22 cellular contexts compared by ENCODE assay signal in the genomic region with DNA sequence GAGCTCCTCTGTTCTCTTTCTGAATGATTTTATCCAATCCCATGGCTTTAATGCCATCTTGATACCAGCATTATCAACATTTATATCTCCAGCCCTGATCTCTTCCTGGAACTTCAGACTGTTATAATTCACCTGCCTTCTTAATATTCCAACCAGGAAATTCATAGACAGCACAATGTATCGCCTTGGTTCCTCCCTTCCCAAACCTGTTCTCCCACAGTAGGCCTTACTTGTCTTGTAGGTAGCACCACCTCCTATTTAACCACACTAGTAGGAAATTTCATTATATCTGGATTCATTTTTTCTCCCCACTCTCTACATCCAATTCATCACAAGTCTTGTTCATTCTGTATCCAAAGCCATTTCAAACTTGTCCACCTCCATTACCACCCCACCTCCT. TPM values are rescaled to one million over a fixed set of nuclear protein-coding genes. Genes with fewer than 3 reads are reported as not detected.
DNase-seq lines count a peak whose midpoint lies in the region; ATAC-seq and TF ChIP-seq lines count a peak whose summit lies in the region.
"Had no signal": no experiment of that assay in that cellular context is flagged by ENCODE, and none has a peak within 500 bp of the region (broad histone marks: within the 10 kb centered on the region; RNA-seq: fewer than 3 reads in every experiment).

No MANE protein-coding gene starts in this region.

- no CpG with 5 or more reads among the region's 1 CpG for WGBS in neuronal stem cell (ENCODE audit: extremely low coverage in 2 of 2, insufficient read length in 2 of 2, insufficient replicate concordance in 1 of 2), 2 donors

- H3K36me3 ChIP-seq in CD4-positive, CD25-positive, alpha-beta regulatory T cell (ENCODE audit: control insufficient read depth, insufficient read depth, low read length): no peaks in the 10 kb centered on the region
- H3K36me3 ChIP-seq in neutrophil (no peaks in the 10 kb centered on the region), neuronal stem cell (replicated peaks in 1 of 2; ENCODE audit: control insufficient read depth in 2 of 2, insufficient read depth in 2 of 2, low read length in 2 of 2) (no peaks in the 10 kb centered on the region)
- H3K36me3 ChIP-seq: gastroesophageal sphincter, HAP-1, transverse colon had no signal

- peaks cover 14 to 48% (median 29%) of the 10 kb centered on the region in 4 donors for H3K4me1 Mint-ChIP-seq in CD4-positive, CD25-positive, alpha-beta regulatory T cell
- H3K4me1 Mint-ChIP-seq in IgD-negative memory B cell (peaks cover 43 to 46% (median 46%) of the 10 kb centered on the region in 3 donors), endothelial cell (ENCODE audit: unreplicated experiment) (peaks cover 35% of the 10 kb centered on the region)
- H3K4me1 Mint-ChIP-seq in activated naive CD8-positive, alpha-beta T cell treated with anti-CD3 and anti-CD28 coated beads, Interleukin-2, amount 50 U/mL, for 24 hours: peaks cover 45% of the 10 kb centered on the region

- H3K27ac ChIP-seq in CD4-positive, CD25-positive, alpha-beta regulatory T cell (ENCODE audit: insufficient read depth, low read length, poor library complexity, severe bottlenecking): no peak overlapping the region
- H3K27ac ChIP-seq in neutrophil (peak overlapping the region; percentile 93), neuronal stem cell (replicated peaks; ENCODE audit: low read length) (no peak overlapping the region)
- H3K27ac ChIP-seq: RWPE1 had no signal

- no peak overlapping the region for H3K4ac ChIP-seq in neuronal stem cell (ENCODE audit: low read length)

- no peak overlapping the region for H2BK120ac ChIP-seq in neuronal stem cell (ENCODE audit: low read depth, low read length)

- H3K9me3 ChIP-seq in CD4-positive, CD25-positive, alpha-beta regulatory T cell (ENCODE audit: control insufficient read depth in 2 of 2, low read length in 2 of 2): peaks cover 0 to 2% of the 10 kb centered on the region in 2 experiments
- H3K9me3 ChIP-seq in neutrophil (no peaks in the 10 kb centered on the region), neuronal stem cell (replicated peaks in 1 of 2; ENCODE audit: control insufficient read depth in 2 of 2, insufficient read depth in 1 of 2, low read depth in 1 of 2, low read length in 2 of 2) (no peaks in the 10 kb centered on the region)
- H3K9me3 ChIP-seq: body of pancreas, transverse colon had no signal

- H3K9ac ChIP-seq in neuronal stem cell (ENCODE audit: low read depth, low read length, poor library complexity): no peak overlapping the region

- no peak overlapping the region for H3K14ac ChIP-seq in neuronal stem cell (ENCODE audit: low read length)

- H2AK5ac ChIP-seq in neuronal stem cell (ENCODE audit: low read depth, low read length): no peak overlapping the region

- no peak overlapping the region for H2BK12ac ChIP-seq in neuronal stem cell (ENCODE audit: low read length)

- H3K4me2 ChIP-seq in neuronal stem cell (ENCODE audit: insufficient read depth, low read length, poor library complexity, severe bottlenecking): no peak overlapping the region

- peak overlapping the region in 1 of 4 donors; percentile 10 for H3K4me3 Mint-ChIP-seq in CD4-positive, CD25-positive, alpha-beta regulatory T cell
- H3K4me3 Mint-ChIP-seq in IgD-negative memory B cell (peak overlapping the region in 1 of 4 donors; percentile 81), endothelial cell (ENCODE audit: unreplicated experiment) (peak overlapping the region; percentile 35)
- no peak overlapping the region for H3K4me3 Mint-ChIP-seq in activated naive CD8-positive, alpha-beta T cell treated with anti-CD3 and anti-CD28 coated beads, Interleukin-2, amount 50 U/mL, for 24 hours
- H3K4me3 Mint-ChIP-seq: T-helper 1 cell treated with Interleukin-12 subunit alpha and Interleukin-12 subunit beta and Interleukin-4 antibody, amounts not matched to agents 30 μg/mL and 1 μg/mL, for 36 hours had no signal

- peaks cover 0 to 3% (median 0%) of the 10 kb centered on the region in 7 donors for H3K9me3 Mint-ChIP-seq in CD4-positive, CD25-positive, alpha-beta regulatory T cell
- H3K9me3 Mint-ChIP-seq in IgD-negative memory B cell: peaks cover 0 to 4% (median 3%) of the 10 kb centered on the region in 3 donors
- H3K9me3 Mint-ChIP-seq in endothelial cell (ENCODE audit: unreplicated experiment): no peaks in the 10 kb centered on the region
- no peaks in the 10 kb centered on the region for H3K9me3 Mint-ChIP-seq in activated naive CD8-positive, alpha-beta T cell treated with anti-CD3 and anti-CD28 coated beads, Interleukin-2, amount 50 U/mL, for 24 hours
- H3K9me3 Mint-ChIP-seq: T-helper 1 cell treated with Interleukin-12 subunit alpha and Interleukin-12 subunit beta and Interleukin-4 antibody, amounts not matched to agents 30 μg/mL and 1 μg/mL, for 36 hours had no signal

- H2BK15ac ChIP-seq in neuronal stem cell (ENCODE audit: low read length): no peak overlapping the region

- peaks cover 29% of the 10 kb centered on the region for H3K4me1 ChIP-seq in CD4-positive, CD25-positive, alpha-beta regulatory T cell (ENCODE audit: control insufficient read depth, insufficient read depth, low read length, poor library complexity, severe bottlenecking)
- H3K4me1 ChIP-seq in neutrophil (ENCODE audit: control insufficient read depth in 1 of 2, insufficient read depth in 1 of 2, low read depth in 1 of 2, low read length in 1 of 2) (peaks cover 71 to 73% of the 10 kb centered on the region in 2 experiments), neuronal stem cell (ENCODE audit: control insufficient read depth in 2 of 2, insufficient read depth in 1 of 2, low read depth in 1 of 2, low read length in 2 of 2) (no peaks in the 10 kb centered on the region)
- H3K4me1 ChIP-seq: body of pancreas, HAP-1 had no signal

- no peak overlapping the region for H2BK5ac ChIP-seq in neuronal stem cell (ENCODE audit: low read length)

- no peak overlapping the region for H4K8ac ChIP-seq in neuronal stem cell (ENCODE audit: low read depth, low read length)

- no peaks in the 10 kb centered on the region for H3K27me3 ChIP-seq in CD4-positive, CD25-positive, alpha-beta regulatory T cell (ENCODE audit: control insufficient read depth, insufficient read depth, low read length)
- no peaks in the 10 kb centered on the region for H3K27me3 ChIP-seq in neutrophil
- H3K27me3 ChIP-seq in neuronal stem cell (ENCODE audit: control insufficient read depth in 3 of 3, insufficient read depth in 3 of 3, low read depth in 1 of 3, low read length in 3 of 3): no peaks in the 10 kb centered on the region
- H3K27me3 ChIP-seq: body of pancreas, gastroesophageal sphincter, transverse colon had no signal

- no peak overlapping the region for H2AFZ ChIP-seq in neuronal stem cell (ENCODE audit: low read length)

- H3K27me3 Mint-ChIP-seq in CD4-positive, CD25-positive, alpha-beta regulatory T cell: no peaks in the 10 kb centered on the region
- no peaks in the 10 kb centered on the region for H3K27me3 Mint-ChIP-seq in IgD-negative memory B cell
- H3K27me3 Mint-ChIP-seq in endothelial cell (ENCODE audit: unreplicated experiment): peaks cover 4% of the 10 kb centered on the region
- H3K27me3 Mint-ChIP-seq in activated naive CD8-positive, alpha-beta T cell treated with anti-CD3 and anti-CD28 coated beads, Interleukin-2, amount 50 U/mL, for 24 hours: no peaks in the 10 kb centered on the region
- H3K27me3 Mint-ChIP-seq: progenitor cell of endocrine pancreas had no signal

- H4K91ac ChIP-seq in neuronal stem cell (ENCODE audit: low read depth, low read length, poor library complexity): no peak overlapping the region

- TF ChIP-seq CTCF in endothelial cell (IDR thresholded peaks at IDR 0.05; ENCODE audit: unreplicated experiment): no peak
- no peak for TF ChIP-seq CTCF in neutrophil (IDR thresholded peaks at IDR 0.05)

- H3K36me3 Mint-ChIP-seq in CD4-positive, CD25-positive, alpha-beta regulatory T cell: peaks cover 4% of the 10 kb centered on the region
- H3K36me3 Mint-ChIP-seq in IgD-negative memory B cell (peaks cover 5% of the 10 kb centered on the region), endothelial cell (ENCODE audit: low read depth, unreplicated experiment) (peaks cover 5% of the 10 kb centered on the region)
- no peaks in the 10 kb centered on the region for H3K36me3 Mint-ChIP-seq in activated naive CD8-positive, alpha-beta T cell treated with anti-CD3 and anti-CD28 coated beads, Interleukin-2, amount 50 U/mL, for 24 hours (ENCODE audit: low read depth)

- ATAC-seq in CD4-positive, CD25-positive, alpha-beta regulatory T cell (ENCODE audit: low read depth in 2 of 2): no peak
- no peak for ATAC-seq in activated naive CD8-positive, alpha-beta T cell treated with anti-CD3 and anti-CD28 coated beads, Interleukin-2, amount 50 U/mL, for 24 hours
- no peak for ATAC-seq in GM21390 (IDR thresholded peaks at IDR 0.05; ENCODE audit: unreplicated experiment)
- ATAC-seq: body of pancreas, gastroesophageal sphincter had no signal

- H3K79me1 ChIP-seq in neuronal stem cell (ENCODE audit: low read depth, low read length): no peaks in the 10 kb centered on the region

- no peak overlapping the region for H3K23ac ChIP-seq in neuronal stem cell (ENCODE audit: low read depth, low read length, poor library complexity)

- no peak for DNase-seq in CD4-positive, CD25-positive, alpha-beta regulatory T cell
- DNase-seq in endothelial cell (ENCODE audit: low spot score) (no peak), neuronal stem cell (ENCODE audit: low spot score) (no peak)
- no peak for DNase-seq in activated naive CD8-positive, alpha-beta T cell treated with anti-CD3 and anti-CD28 coated beads, Interleukin-2, amount 50 U/mL, for 24 hours
- DNase-seq: activated CD4-positive, alpha-beta T cell treated with anti-CD3 and anti-CD28 coated beads, Interleukin-2, amount 50 U/mL, for 48 hours; activated effector memory CD4-positive, alpha-beta T cell treated with anti-CD3 and anti-CD28 coated beads, Interleukin-2, amount 50 U/mL, for 16 hours; body of pancreas; effector CD4-positive, alpha-beta T cell; GDM1; islet precursor cell; NCI-H1048; NCI-H187; NCI-H526 treated with DMSO at 0.1 percent for 48 hours; transverse colon had no signal

- H3K4me3 ChIP-seq in CD4-positive, CD25-positive, alpha-beta regulatory T cell (ENCODE audit: low read depth, low read length): no peak overlapping the region
- no peak overlapping the region for H3K4me3 ChIP-seq in neutrophil (ENCODE audit: low read depth in 1 of 2, low read length in 1 of 2)
- no peak overlapping the region for H3K4me3 ChIP-seq in neuronal stem cell (ENCODE audit: low read length in 2 of 2)
- H3K4me3 ChIP-seq: body of pancreas, gastroesophageal sphincter, HAP-1, transverse colon had no signal

- H3K18ac ChIP-seq in neuronal stem cell (ENCODE audit: low read length): no peak overlapping the region

- H3K27ac Mint-ChIP-seq in CD4-positive, CD25-positive, alpha-beta regulatory T cell: peak overlapping the region; percentile 6 to 70 (median 59)
- H3K27ac Mint-ChIP-seq in IgD-negative memory B cell (peak overlapping the region in 2 of 3 donors; percentile 30 to 53), endothelial cell (ENCODE audit: unreplicated experiment) (no peak overlapping the region)
- H3K27ac Mint-ChIP-seq in activated naive CD8-positive, alpha-beta T cell treated with anti-CD3 and anti-CD28 coated beads, Interleukin-2, amount 50 U/mL, for 24 hours: no peak overlapping the region
- H3K27ac Mint-ChIP-seq: progenitor cell of endocrine pancreas; T-helper 1 cell treated with Interleukin-12 subunit alpha and Interleukin-12 subunit beta and Interleukin-4 antibody, amounts not matched to agents 30 μg/mL and 1 μg/mL, for 36 hours had no signal

RNA-seq across cellular contexts. Expression of a gene that starts 33.1 kb away (rescaled TPM):
- total RNA-seq in CD4-positive, CD25-positive, alpha-beta regulatory T cell: 136 TPM
- 10 to 100 TPM; 26.8 to 39.5 (median 31.6) TPM for polyA plus RNA-seq in CD4-positive, CD25-positive, alpha-beta regulatory T cell
- 48.0 TPM for polyA plus RNA-seq in IgD-negative memory B cell
- 51.0 TPM for total RNA-seq in endothelial cell (ENCODE audit: unreplicated experiment)
- 6.6 TPM for polyA plus RNA-seq in neuronal stem cell (2013, experiment 1 of 2)
- polyA plus RNA-seq in neuronal stem cell (2013, experiment 2 of 2): 7.1 TPM

Comparison
In these comparisons a context has a peak if more than half of its experiments do, and no peak if none do; other contexts are left out.
1. H3K27ac Mint-ChIP-seq: peak in CD4-positive, CD25-positive, alpha-beta regulatory T cell (3 of 3) and IgD-negative memory B cell (2 of 3); none in endothelial cell (single experiment) and activated naive CD8-positive, alpha-beta T cell treated with anti-CD3 and anti-CD28 coated beads, Interleukin-2, amount 50 U/mL, for 24 hours (single experiment).